1 cellular context compared by ENCODE assay signal in the genomic region with DNA sequence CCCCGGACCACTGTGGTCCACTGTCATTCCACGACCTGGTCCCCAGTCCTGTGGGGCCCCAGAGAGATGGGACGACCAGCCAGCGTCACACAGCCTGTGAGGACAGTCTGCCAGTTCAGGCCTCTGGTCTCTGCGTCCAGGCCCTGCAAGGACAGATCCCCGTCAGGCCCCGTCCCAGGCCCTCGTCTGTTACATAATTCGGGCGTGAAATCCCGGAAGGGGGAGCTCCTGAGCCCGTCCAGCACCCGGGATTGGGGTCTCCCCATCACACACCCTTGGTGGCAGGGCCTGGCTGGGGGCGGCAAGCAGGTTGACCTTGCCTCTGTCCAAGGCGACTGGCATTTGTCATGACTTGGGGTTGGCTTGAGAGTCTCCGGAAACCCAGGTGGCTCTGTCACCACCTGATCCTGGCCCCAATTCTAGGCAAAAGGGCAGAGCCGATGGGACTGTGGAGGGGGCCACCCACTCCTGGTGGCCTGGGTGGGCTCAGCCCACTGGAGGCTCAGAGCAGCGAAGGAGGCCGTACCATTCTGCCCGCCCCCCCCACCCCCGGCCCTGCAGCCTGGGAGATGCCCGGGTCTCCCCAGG.
TF ChIP-seq lines count a peak whose summit lies in the region.

No MANE protein-coding gene starts in this region.

TF ChIP-seq in HepG2, 621 proteins besides CTCF, POLR2A, EP300 and RAD21 (continued from another document):
- TF ChIP-seq, protein P1, sequence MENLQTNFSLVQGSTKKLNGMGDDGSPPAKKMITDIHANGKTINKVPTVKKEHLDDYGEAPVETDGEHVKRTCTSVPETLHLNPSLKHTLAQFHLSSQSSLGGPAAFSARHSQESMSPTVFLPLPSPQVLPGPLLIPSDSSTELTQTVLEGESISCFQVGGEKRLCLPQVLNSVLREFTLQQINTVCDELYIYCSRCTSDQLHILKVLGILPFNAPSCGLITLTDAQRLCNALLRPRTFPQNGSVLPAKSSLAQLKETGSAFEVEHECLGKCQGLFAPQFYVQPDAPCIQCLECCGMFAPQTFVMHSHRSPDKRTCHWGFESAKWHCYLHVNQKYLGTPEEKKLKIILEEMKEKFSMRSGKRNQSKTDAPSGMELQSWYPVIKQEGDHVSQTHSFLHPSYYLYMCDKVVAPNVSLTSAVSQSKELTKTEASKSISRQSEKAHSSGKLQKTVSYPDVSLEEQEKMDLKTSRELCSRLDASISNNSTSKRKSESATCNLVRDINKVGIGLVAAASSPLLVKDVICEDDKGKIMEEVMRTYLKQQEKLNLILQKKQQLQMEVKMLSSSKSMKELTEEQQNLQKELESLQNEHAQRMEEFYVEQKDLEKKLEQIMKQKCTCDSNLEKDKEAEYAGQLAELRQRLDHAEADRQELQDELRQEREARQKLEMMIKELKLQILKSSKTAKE (CRISPR knock-in tag; IDR thresholded peaks at IDR 0.05; ENCODE audit: borderline replicate concordance) = 0 out of 2 replicates have a peak, but pooled peaks have one; percentile 39
- TF ChIP-seq GFI1 (CRISPR knock-in tag; IDR thresholded peaks at IDR 0.05; ENCODE audit: borderline replicate concordance) (no peak), FIP1L1 (IDR thresholded peaks at IDR 0.05; ENCODE audit: borderline replicate concordance, insufficient read depth, low read depth, low read length) (0 out of 2 replicates have a peak, but pooled peaks have one; percentile 45), ZNF674 (CRISPR knock-in tag; IDR thresholded peaks at IDR 0.05; ENCODE audit: low read depth) (no peak), ZNF781 (CRISPR knock-in tag; IDR thresholded peaks at IDR 0.05; ENCODE audit: borderline replicate concordance, not compliant biosample characterization) (no peak), PCBP1 (IDR thresholded peaks at IDR 0.05; ENCODE audit: borderline replicate concordance, low read depth, low read length) (peak; percentile 18; the same call in 1 of the 2 replicates), KMT2A (CRISPR knock-in tag; IDR thresholded peaks at IDR 0.05) (no peak)
- TF ChIP-seq, protein P2, sequence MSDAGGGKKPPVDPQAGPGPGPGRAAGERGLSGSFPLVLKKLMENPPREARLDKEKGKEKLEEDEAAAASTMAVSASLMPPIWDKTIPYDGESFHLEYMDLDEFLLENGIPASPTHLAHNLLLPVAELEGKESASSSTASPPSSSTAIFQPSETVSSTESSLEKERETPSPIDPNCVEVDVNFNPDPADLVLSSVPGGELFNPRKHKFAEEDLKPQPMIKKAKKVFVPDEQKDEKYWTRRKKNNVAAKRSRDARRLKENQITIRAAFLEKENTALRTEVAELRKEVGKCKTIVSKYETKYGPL (CRISPR knock-in tag; IDR thresholded peaks at IDR 0.05) = peak; percentile 91; the same call in 1 of the 2 replicates
- TF ChIP-seq, protein P3, sequence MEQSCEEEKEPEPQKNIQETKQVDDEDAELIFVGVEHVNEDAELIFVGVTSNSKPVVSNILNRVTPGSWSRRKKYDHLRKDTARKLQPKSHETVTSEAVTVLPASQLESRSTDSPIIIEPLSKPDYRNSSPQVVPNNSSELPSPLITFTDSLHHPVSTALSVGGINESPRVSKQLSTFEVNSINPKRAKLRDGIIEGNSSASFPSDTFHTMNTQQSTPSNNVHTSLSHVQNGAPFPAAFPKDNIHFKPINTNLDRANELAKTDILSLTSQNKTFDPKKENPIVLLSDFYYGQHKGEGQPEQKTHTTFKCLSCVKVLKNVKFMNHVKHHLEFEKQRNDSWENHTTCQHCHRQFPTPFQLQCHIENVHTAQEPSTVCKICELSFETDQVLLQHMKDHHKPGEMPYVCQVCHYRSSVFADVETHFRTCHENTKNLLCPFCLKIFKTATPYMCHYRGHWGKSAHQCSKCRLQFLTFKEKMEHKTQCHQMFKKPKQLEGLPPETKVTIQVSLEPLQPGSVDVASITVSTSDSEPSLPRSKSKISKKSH (CRISPR knock-in tag; IDR thresholded peaks at IDR 0.05; ENCODE audit: borderline replicate concordance) = peak; percentile 74; the same call in 1 of the 2 replicates
- TF ChIP-seq, protein P4, sequence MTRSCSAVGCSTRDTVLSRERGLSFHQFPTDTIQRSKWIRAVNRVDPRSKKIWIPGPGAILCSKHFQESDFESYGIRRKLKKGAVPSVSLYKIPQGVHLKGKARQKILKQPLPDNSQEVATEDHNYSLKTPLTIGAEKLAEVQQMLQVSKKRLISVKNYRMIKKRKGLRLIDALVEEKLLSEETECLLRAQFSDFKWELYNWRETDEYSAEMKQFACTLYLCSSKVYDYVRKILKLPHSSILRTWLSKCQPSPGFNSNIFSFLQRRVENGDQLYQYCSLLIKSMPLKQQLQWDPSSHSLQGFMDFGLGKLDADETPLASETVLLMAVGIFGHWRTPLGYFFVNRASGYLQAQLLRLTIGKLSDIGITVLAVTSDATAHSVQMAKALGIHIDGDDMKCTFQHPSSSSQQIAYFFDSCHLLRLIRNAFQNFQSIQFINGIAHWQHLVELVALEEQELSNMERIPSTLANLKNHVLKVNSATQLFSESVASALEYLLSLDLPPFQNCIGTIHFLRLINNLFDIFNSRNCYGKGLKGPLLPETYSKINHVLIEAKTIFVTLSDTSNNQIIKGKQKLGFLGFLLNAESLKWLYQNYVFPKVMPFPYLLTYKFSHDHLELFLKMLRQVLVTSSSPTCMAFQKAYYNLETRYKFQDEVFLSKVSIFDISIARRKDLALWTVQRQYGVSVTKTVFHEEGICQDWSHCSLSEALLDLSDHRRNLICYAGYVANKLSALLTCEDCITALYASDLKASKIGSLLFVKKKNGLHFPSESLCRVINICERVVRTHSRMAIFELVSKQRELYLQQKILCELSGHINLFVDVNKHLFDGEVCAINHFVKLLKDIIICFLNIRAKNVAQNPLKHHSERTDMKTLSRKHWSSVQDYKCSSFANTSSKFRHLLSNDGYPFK (CRISPR knock-in tag; IDR thresholded peaks at IDR 0.05; ENCODE audit: borderline replicate concordance) = peak; percentile 51; the same call in 1 of the 2 replicates
- TF ChIP-seq, protein P5, sequence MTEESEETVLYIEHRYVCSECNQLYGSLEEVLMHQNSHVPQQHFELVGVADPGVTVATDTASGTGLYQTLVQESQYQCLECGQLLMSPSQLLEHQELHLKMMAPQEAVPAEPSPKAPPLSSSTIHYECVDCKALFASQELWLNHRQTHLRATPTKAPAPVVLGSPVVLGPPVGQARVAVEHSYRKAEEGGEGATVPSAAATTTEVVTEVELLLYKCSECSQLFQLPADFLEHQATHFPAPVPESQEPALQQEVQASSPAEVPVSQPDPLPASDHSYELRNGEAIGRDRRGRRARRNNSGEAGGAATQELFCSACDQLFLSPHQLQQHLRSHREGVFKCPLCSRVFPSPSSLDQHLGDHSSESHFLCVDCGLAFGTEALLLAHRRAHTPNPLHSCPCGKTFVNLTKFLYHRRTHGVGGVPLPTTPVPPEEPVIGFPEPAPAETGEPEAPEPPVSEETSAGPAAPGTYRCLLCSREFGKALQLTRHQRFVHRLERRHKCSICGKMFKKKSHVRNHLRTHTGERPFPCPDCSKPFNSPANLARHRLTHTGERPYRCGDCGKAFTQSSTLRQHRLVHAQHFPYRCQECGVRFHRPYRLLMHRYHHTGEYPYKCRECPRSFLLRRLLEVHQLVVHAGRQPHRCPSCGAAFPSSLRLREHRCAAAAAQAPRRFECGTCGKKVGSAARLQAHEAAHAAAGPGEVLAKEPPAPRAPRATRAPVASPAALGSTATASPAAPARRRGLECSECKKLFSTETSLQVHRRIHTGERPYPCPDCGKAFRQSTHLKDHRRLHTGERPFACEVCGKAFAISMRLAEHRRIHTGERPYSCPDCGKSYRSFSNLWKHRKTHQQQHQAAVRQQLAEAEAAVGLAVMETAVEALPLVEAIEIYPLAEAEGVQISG (CRISPR knock-in tag; IDR thresholded peaks at IDR 0.05) = peak; percentile 44
- TF ChIP-seq, protein P6, sequence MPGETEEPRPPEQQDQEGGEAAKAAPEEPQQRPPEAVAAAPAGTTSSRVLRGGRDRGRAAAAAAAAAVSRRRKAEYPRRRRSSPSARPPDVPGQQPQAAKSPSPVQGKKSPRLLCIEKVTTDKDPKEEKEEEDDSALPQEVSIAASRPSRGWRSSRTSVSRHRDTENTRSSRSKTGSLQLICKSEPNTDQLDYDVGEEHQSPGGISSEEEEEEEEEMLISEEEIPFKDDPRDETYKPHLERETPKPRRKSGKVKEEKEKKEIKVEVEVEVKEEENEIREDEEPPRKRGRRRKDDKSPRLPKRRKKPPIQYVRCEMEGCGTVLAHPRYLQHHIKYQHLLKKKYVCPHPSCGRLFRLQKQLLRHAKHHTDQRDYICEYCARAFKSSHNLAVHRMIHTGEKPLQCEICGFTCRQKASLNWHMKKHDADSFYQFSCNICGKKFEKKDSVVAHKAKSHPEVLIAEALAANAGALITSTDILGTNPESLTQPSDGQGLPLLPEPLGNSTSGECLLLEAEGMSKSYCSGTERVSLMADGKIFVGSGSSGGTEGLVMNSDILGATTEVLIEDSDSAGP (CRISPR knock-in tag; IDR thresholded peaks at IDR 0.05; ENCODE audit: borderline replicate concordance) = 0 out of 2 replicates have a peak, but pooled peaks have one; percentile 29
- TF ChIP-seq, protein P7, sequence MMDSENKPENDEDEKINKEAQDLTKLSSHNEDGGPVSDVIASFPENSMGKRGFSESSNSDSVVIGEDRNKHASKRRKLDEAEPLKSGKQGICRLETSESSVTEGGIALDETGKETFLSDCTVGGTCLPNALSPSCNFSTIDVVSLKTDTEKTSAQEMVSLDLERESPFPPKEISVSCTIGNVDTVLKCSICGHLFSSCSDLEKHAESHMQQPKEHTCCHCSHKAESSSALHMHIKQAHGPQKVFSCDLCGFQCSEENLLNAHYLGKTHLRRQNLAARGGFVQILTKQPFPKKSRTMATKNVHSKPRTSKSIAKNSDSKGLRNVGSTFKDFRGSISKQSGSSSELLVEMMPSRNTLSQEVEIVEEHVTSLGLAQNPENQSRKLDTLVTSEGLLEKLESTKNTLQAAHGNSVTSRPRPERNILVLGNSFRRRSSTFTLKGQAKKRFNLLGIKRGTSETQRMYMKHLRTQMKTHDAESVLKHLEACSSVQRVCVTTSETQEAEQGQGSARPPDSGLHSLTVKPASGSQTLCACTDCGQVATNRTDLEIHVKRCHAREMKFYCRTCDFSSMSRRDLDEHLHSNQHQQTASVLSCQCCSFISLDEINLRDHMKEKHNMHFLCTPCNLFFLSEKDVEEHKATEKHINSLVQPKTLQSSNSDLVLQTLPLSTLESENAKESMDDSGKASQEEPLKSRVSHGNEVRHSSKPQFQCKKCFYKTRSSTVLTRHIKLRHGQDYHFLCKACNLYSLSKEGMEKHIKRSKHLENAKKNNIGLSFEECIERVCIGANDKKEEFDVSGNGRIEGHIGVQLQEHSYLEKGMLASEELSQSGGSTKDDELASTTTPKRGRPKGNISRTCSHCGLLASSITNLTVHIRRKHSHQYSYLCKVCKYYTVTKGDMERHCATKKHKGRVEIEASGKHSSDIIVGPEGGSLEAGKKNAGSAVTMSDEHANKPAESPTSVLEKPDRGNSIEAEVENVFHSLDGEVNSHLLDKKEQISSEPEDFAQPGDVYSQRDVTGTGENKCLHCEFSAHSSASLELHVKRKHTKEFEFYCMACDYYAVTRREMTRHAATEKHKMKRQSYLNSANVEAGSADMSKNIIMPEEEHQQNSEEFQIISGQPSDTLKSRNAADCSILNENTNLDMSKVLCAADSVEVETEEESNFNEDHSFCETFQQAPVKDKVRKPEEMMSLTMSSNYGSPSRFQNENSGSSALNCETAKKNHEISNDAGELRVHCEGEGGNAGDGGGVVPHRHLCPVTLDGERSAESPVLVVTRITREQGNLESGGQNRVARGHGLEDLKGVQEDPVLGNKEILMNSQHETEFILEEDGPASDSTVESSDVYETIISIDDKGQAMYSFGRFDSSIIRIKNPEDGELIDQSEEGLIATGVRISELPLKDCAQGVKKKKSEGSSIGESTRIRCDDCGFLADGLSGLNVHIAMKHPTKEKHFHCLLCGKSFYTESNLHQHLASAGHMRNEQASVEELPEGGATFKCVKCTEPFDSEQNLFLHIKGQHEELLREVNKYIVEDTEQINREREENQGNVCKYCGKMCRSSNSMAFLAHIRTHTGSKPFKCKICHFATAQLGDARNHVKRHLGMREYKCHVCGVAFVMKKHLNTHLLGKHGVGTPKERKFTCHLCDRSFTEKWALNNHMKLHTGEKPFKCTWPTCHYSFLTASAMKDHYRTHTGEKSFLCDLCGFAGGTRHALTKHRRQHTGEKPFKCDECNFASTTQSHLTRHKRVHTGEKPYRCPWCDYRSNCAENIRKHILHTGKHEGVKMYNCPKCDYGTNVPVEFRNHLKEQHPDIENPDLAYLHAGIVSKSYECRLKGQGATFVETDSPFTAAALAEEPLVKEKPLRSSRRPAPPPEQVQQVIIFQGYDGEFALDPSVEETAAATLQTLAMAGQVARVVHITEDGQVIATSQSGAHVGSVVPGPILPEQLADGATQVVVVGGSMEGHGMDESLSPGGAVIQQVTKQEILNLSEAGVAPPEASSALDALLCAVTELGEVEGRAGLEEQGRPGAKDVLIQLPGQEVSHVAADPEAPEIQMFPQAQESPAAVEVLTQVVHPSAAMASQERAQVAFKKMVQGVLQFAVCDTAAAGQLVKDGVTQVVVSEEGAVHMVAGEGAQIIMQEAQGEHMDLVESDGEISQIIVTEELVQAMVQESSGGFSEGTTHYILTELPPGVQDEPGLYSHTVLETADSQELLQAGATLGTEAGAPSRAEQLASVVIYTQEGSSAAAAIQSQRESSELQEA (CRISPR knock-in tag; IDR thresholded peaks at IDR 0.05; ENCODE audit: not compliant biosample characterization) = no peak
